In the genomic region with DNA sequence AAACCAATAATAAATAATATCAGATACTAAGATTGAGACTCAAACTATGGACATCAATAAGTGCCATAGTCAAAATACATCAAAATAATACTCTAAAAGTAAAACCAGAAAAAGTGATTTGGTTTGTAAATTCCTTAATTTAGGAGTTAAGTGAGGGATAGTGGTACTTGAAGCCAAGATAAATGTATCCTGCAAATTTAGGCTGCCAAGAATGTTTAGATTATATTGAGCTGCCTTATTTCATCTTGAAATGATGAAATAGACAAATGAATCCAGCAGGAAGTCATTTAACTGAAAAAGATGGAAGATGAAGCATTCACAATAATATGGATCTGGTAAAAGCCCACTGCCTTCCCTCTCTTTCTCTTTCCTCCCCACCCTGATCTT, we compare ENCODE assay signal across 11 cellular contexts.
DNase-seq lines count a peak whose midpoint lies in the region; ATAC-seq and TF ChIP-seq lines count a peak whose summit lies in the region.
"Had no signal": no experiment of that assay in that cellular context is flagged by ENCODE, and none has a peak within 500 bp of the region (broad histone marks: within the 10 kb centered on the region; RNA-seq: fewer than 3 reads in every experiment).

No MANE protein-coding gene starts in this region.

- H3K27ac Mint-ChIP-seq in activated naive CD8-positive, alpha-beta T cell, result peak overlapping the region; percentile 59

- H3K36me3 ChIP-seq in heart right ventricle (peaks cover 0 to 7% (median 0%) of the 10 kb centered on the region in 9 donors), mesodermal cell (ENCODE audit: control insufficient read depth, insufficient read depth, low read length) (peaks cover 10% of the 10 kb centered on the region), uterus (no peaks in the 10 kb centered on the region)

- peaks cover 42% of the 10 kb centered on the region for H3K4me1 Mint-ChIP-seq in activated naive CD8-positive, alpha-beta T cell (ENCODE audit: low read depth)

- peaks cover 2% of the 10 kb centered on the region for H3K36me3 Mint-ChIP-seq in activated naive CD8-positive, alpha-beta T cell

- ATAC-seq in heart right ventricle, result no peak
- ATAC-seq in right cardiac atrium, result no peak
- no peak for ATAC-seq in HG03039 (IDR thresholded peaks at IDR 0.05; ENCODE audit: unreplicated experiment)

- DNase-seq in heart right ventricle (no peak), right cardiac atrium (no peak), uterus (no peak), NCI-H2227 treated with DMSO at 0.1 percent for 48 hours (lab: John Stamatoyannopoulos, UW) (no peak)
- DNase-seq in effector CD4-positive, alpha-beta T cell, result no peak
- DNase-seq: activated CD4-positive, alpha-beta T cell treated with anti-CD3 and anti-CD28 coated beads for 48 hours; NCI-H1436; OCI-M1 had no signal

- H3K9me3 ChIP-seq in heart right ventricle (no peaks in the 10 kb centered on the region), right cardiac atrium (ENCODE audit: control insufficient read depth, low read length) (no peaks in the 10 kb centered on the region), mesodermal cell (ENCODE audit: control insufficient read depth, low read length) (no peaks in the 10 kb centered on the region), uterus (no peaks in the 10 kb centered on the region)

- no peak overlapping the region for H3K4me3 Mint-ChIP-seq in activated naive CD8-positive, alpha-beta T cell

- peaks cover 9 to 96% (median 77%) of the 10 kb centered on the region in 9 donors for H3K4me1 ChIP-seq in heart right ventricle
- peaks cover 14% of the 10 kb centered on the region for H3K4me1 ChIP-seq in right cardiac atrium (ENCODE audit: control insufficient read depth, insufficient read depth, low read length)
- H3K4me1 ChIP-seq in mesodermal cell (ENCODE audit: control insufficient read depth, insufficient read depth, low read length, poor library complexity, severe bottlenecking), result peaks cover 30% of the 10 kb centered on the region
- peaks cover 0 to 12% of the 10 kb centered on the region in 2 donors for H3K4me1 ChIP-seq in uterus

- TF ChIP-seq CTCF in heart right ventricle (IDR thresholded peaks at IDR 0.05) (no peak), uterus (IDR thresholded peaks at IDR 0.05) (no peak)

- H3K27ac ChIP-seq in heart right ventricle (peak overlapping the region in 6 of 10 donors; percentile 17 to 79 (median 62)), right cardiac atrium (ENCODE audit: low read length) (no peak overlapping the region), mesodermal cell (ENCODE audit: low read depth, low read length, severe bottlenecking) (peak overlapping the region; percentile 50), uterus (peak overlapping the region; percentile 43 to 83)

- no peaks in the 10 kb centered on the region for H3K27me3 Mint-ChIP-seq in activated naive CD8-positive, alpha-beta T cell

- no peaks in the 10 kb centered on the region for H3K9me3 Mint-ChIP-seq in activated naive CD8-positive, alpha-beta T cell (ENCODE audit: low read depth)

- no peak overlapping the region for H3K4me3 ChIP-seq in heart right ventricle
- H3K4me3 ChIP-seq in right cardiac atrium (ENCODE audit: low read length), result no peak overlapping the region
- no peak overlapping the region for H3K4me3 ChIP-seq in mesodermal cell (ENCODE audit: extremely low read depth, insufficient read depth, low read length, poor library complexity, severe bottlenecking)
- H3K4me3 ChIP-seq in uterus, result no peak overlapping the region

- H3K27me3 ChIP-seq in heart right ventricle, result no peaks in the 10 kb centered on the region
- H3K27me3 ChIP-seq in right cardiac atrium (ENCODE audit: control insufficient read depth, insufficient read depth), result no peaks in the 10 kb centered on the region
- no peaks in the 10 kb centered on the region for H3K27me3 ChIP-seq in uterus

- no peak for TF ChIP-seq POLR2A in uterus (IDR thresholded peaks at IDR 0.05)

- intact Hi-C loops in heart right ventricle (cut with DNase I), result loop anchor here in 1 of 10 donors (10.0 kb wide), 1 partner anchor 60 kb away; no protein-coding TSS in a partner anchor
- intact Hi-C loops in right cardiac atrium (cut with DNase I), result loop anchor here in 1 of 4 donors (10.0 kb wide), 1 partner anchor 50 kb away; no protein-coding TSS in a partner anchor
- intact Hi-C loops in uterus (cut with DNase I; ENCODE audit: low total_unique reads), result no loop called here
